In genomic region chr19:6066661-6067646, GRCh38 we compare ENCODE assay signal across 8 cellular contexts. TPM values are rescaled to one million over a fixed set of nuclear protein-coding genes. Genes with fewer than 3 reads are reported as not detected.
DNase-seq lines count a peak whose midpoint lies in the region; ATAC-seq, FAIRE-seq and TF ChIP-seq lines count a peak whose summit lies in the region.

No MANE protein-coding gene starts in this region.

- H3K36me3 Mint-ChIP-seq in H9 (ENCODE audit: insufficient read depth in 1 of 3, low read depth in 3 of 3) (no peaks in the 10 kb centered on the region; a peak in 1 of 7 replicates), progenitor cell of endocrine pancreas (ENCODE audit: insufficient read depth) (peaks cover 14% of the 10 kb centered on the region)

- peak overlapping the region; percentile 100 for H3K4ac ChIP-seq in H9 (ENCODE audit: low read depth, low read length)

- H3K4me3 ChIP-seq in body of pancreas (no peak overlapping the region), right cardiac atrium (ENCODE audit: low read length) (no peak overlapping the region)

- no peaks in the 10 kb centered on the region for H4K20me1 ChIP-seq in H9 (ENCODE audit: control insufficient read depth, insufficient read depth, insufficient read length)

- H3K79me2 ChIP-seq in H9 (ENCODE audit: insufficient read depth, low read length), result no peaks in the 10 kb centered on the region

- peak in 2 of 3 donors; percentile 48 to 60 for TF ChIP-seq POLR2A in body of pancreas (IDR thresholded peaks at IDR 0.05)
- no peak for TF ChIP-seq POLR2A in H54 (IDR thresholded peaks at IDR 0.05; ENCODE audit: low read depth, low read length)

- H3K27me3 Mint-ChIP-seq in H9 (ENCODE audit: low read depth) (peaks cover 42% of the 10 kb centered on the region), progenitor cell of endocrine pancreas (no peaks in the 10 kb centered on the region)

- peak overlapping the region; percentile 100 for H2BK120ac ChIP-seq in H9 (ENCODE audit: low read depth, low read length, poor library complexity, severe bottlenecking)

- DNase-seq in AG08396 (ENCODE audit: low spot score) (peak; percentile 83), H9 (peak; percentile 79), NCI-H524 (lab: John Stamatoyannopoulos, UW) (peak; percentile 87 to 91), body of pancreas (peak; percentile 96 to 99 (median 97)), right cardiac atrium (peak; percentile 96 to 98 (median 98)), progenitor cell of endocrine pancreas (ENCODE audit: low spot score, unreplicated experiment) (peak; percentile 68), H54 (ENCODE audit: insufficient read length, low spot score) (no peak), HPDE6-E6E7 (ENCODE audit: extremely low spot score) (no peak)

- H2BK15ac ChIP-seq in H9 (ENCODE audit: low read depth, low read length), result no peak overlapping the region

- ATAC-seq in body of pancreas (peak; percentile 88), right cardiac atrium (peak; percentile 88 to 91)

- no peak overlapping the region for H3K27ac ChIP-seq in H9 (ENCODE audit: insufficient read length, low read depth, low read length)
- H3K27ac ChIP-seq in body of pancreas, result peak overlapping the region; percentile 49 to 89 (median 71)
- peak overlapping the region; percentile 97 for H3K27ac ChIP-seq in right cardiac atrium (ENCODE audit: low read length)

- FAIRE-seq in H54 (lab: Jason Lieb, UNC), result no peak

- H3K23ac ChIP-seq in H9 (ENCODE audit: insufficient read length, low read depth, low read length), result no peak overlapping the region

- no peaks in the 10 kb centered on the region for H3K23me2 ChIP-seq in H9 (ENCODE audit: insufficient read length, low read depth, low read length, poor library complexity, severe bottlenecking)

- H3K4me1 Mint-ChIP-seq in H9, result peaks cover 12 to 16% of the 10 kb centered on the region in 2 experiments
- H3K4me1 Mint-ChIP-seq in progenitor cell of endocrine pancreas (ENCODE audit: low read depth), result peaks cover 52% of the 10 kb centered on the region

- no peaks in the 10 kb centered on the region for H3K36me3 ChIP-seq in body of pancreas (replicated peaks in 1 of 2; ENCODE audit: insufficient read depth in 1 of 2, low read depth in 2 of 2)

- no CpG with 5 or more reads among the region's 18 CpGs for WGBS in H9 (ENCODE audit: extremely low coverage, insufficient read length, low lambda C conversion rate)
- 8 to 9% methylated on average over 18 of the region's 18 CpGs for WGBS in body of pancreas, 2 donors
- 5% methylated on average over 18 of the region's 18 CpGs for WGBS in right cardiac atrium

- H4K8ac ChIP-seq in H9 (replicated peaks; ENCODE audit: insufficient read length, low read depth, low read length), result peak overlapping the region; percentile 50

- H3K56ac ChIP-seq in H9 (ENCODE audit: insufficient read length, low read depth, low read length), result no peak overlapping the region

- H3K9ac ChIP-seq in H9 (ENCODE audit: extremely low read depth, insufficient read length, low read length), result no peak overlapping the region

- H3K9me3 ChIP-seq in H9 (ENCODE audit: control insufficient read depth, low read depth, low read length) (no peaks in the 10 kb centered on the region), body of pancreas (no peaks in the 10 kb centered on the region), right cardiac atrium (ENCODE audit: control insufficient read depth, low read length) (no peaks in the 10 kb centered on the region)

- H3K4me3 Mint-ChIP-seq in H9 (no peak overlapping the region), progenitor cell of endocrine pancreas (ENCODE audit: low read depth) (peak overlapping the region; percentile 66)

- TF ChIP-seq CTCF in H9 (conservative IDR thresholded peaks at IDR 0.05), result no peak
- no peak for TF ChIP-seq CTCF in body of pancreas (IDR thresholded peaks at IDR 0.05)
- TF ChIP-seq CTCF in progenitor cell of endocrine pancreas (IDR thresholded peaks at IDR 0.05; ENCODE audit: unreplicated experiment), result no peak

- H3K4me1 ChIP-seq in H9 (ENCODE audit: insufficient read depth, low read length), result peaks cover 4% of the 10 kb centered on the region
- H3K4me1 ChIP-seq in body of pancreas, result peaks cover 36% of the 10 kb centered on the region
- H3K4me1 ChIP-seq in right cardiac atrium (ENCODE audit: control insufficient read depth, insufficient read depth, low read length), result peaks cover 29% of the 10 kb centered on the region

- peak overlapping the region; percentile 100 for H3T11ph ChIP-seq in H9 (ENCODE audit: low read length)

- H3K4me2 ChIP-seq in H9 (ENCODE audit: insufficient read depth, insufficient read length, low read length), result no peak overlapping the region

- H2BK12ac ChIP-seq in H9 (ENCODE audit: insufficient read length, low read depth, low read length), result peak overlapping the region; percentile 99

- no peak overlapping the region for H2AK5ac ChIP-seq in H9 (ENCODE audit: insufficient read length, low read length)

- H4K91ac ChIP-seq in H9 (ENCODE audit: insufficient read length, low read depth, low read length), result peak overlapping the region; percentile 98

- H3K27ac Mint-ChIP-seq in H9 (peak overlapping the region; percentile 73 to 96 (median 95)), progenitor cell of endocrine pancreas (peak overlapping the region; percentile 95)

- H3K14ac ChIP-seq in H9 (ENCODE audit: insufficient read depth, low read length), result peak overlapping the region; percentile 97

- peak overlapping the region; percentile 98 for H3K18ac ChIP-seq in H9 (ENCODE audit: insufficient read length, low read depth, low read length)

- intact Hi-C loops in body of pancreas (cut with DNase I), result no loop called here
- intact Hi-C loops in right cardiac atrium (cut with DNase I), result loop anchor here in 1 of 4 donors (5.0 kb wide), 1 partner anchor 40 kb away; no protein-coding TSS in a partner anchor

- H4K5ac ChIP-seq in H9 (ENCODE audit: insufficient read length, low read depth, low read length), result peak overlapping the region; percentile 98

- H3K79me1 ChIP-seq in H9 (ENCODE audit: insufficient read depth, low read depth, low read length, poor library complexity, severe bottlenecking), result no peaks in the 10 kb centered on the region

- H2BK20ac ChIP-seq in H9 (ENCODE audit: low read depth, low read length, poor library complexity, severe bottlenecking), result peak overlapping the region; percentile 100

- H2BK5ac ChIP-seq in H9 (ENCODE audit: insufficient read length, low read length), result peak overlapping the region; percentile 87

- peaks cover 4 to 6% of the 10 kb centered on the region in 2 experiments for H3K9me3 Mint-ChIP-seq in H9
- H3K9me3 Mint-ChIP-seq in progenitor cell of endocrine pancreas (ENCODE audit: low read depth), result peaks cover 4% of the 10 kb centered on the region

- H3K27me3 ChIP-seq in H9 (ENCODE audit: insufficient read depth, low read length) (no peaks in the 10 kb centered on the region), body of pancreas (no peaks in the 10 kb centered on the region), right cardiac atrium (ENCODE audit: control insufficient read depth, insufficient read depth) (no peaks in the 10 kb centered on the region)

- H2AFZ ChIP-seq in H9 (ENCODE audit: low read length), result no peak overlapping the region

RNA-seq across cellular contexts. Expression of gene RFX2, which starts 43.3 kb away (rescaled TPM):
- total RNA-seq in H9 (2021) (2.9 and 3.7 TPM in 2 replicates), body of pancreas (10 to 100 TPM; 14.0 to 14.8 TPM), right cardiac atrium (10 to 100 TPM in 2 of 4 donors, 1 to 10 TPM in 2; 5.1 to 15.9 (median 9.6) TPM), progenitor cell of endocrine pancreas (24.2 and 24.8 TPM in 2 replicates)
- 8.2 TPM for polyA plus RNA-seq in right cardiac atrium

Comparison
In these comparisons a context has a peak if more than half of its experiments do, and no peak if none do; other contexts are left out.
1. DNase-seq: peak in AG08396 (single experiment), H9 (single experiment), NCI-H524 (2 of 2), body of pancreas (4 of 4), right cardiac atrium (3 of 3) and progenitor cell of endocrine pancreas (single experiment); none in H54 (single experiment) and HPDE6-E6E7 (single experiment).